In the genomic region with DNA sequence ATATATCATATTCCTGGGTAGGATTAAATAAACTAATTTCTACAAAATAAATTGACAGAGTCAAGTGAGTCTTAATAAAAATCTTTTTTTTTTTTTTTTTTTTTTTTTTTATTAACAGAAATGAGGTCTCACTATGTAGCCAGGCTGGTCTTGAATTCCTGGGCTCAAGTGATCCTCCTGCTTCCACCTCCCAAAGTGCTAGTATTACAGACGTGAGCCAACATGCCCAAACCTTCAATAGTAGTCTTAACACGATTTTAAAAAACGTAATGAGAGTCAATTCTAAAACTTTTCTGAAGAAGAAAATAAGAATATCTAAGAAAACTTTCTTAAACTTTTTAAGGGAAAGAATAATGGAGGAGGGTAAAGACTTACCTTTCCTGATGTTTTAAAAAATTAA, we compare ENCODE assay signal across 26 cellular contexts.
"Had no signal": no experiment of that assay in that cellular context is flagged by ENCODE, and none has a peak within 500 bp of the region (broad histone marks: within the 10 kb centered on the region; RNA-seq: fewer than 3 reads in every experiment).

No MANE protein-coding gene starts in this region.

- ATAC-seq: gastroesophageal sphincter; heart right ventricle; left ventricle myocardium superior; lower lobe of right lung; natural killer cell; psoas muscle; right cardiac atrium; stimulated activated effector memory CD8-positive, alpha-beta T cell treated with anti-CD3 and anti-CD28 coated beads, Interleukin-12 subunit alpha, Interleukin-12 subunit beta, amount 100 ng/mL, for 72 hours had no signal

- H3K4me1 ChIP-seq: thyroid gland had no signal

- H3K9me3 ChIP-seq: ovary, psoas muscle, sigmoid colon, thyroid gland, vagina had no signal

- H3K4me3 ChIP-seq: coronary artery, gastroesophageal sphincter, heart right ventricle, lower lobe of right lung, ovary, psoas muscle, sigmoid colon, stomach, thyroid gland, vagina had no signal

- H3K27ac ChIP-seq: coronary artery, gastroesophageal sphincter, heart right ventricle, lower lobe of right lung, ovary, psoas muscle, sigmoid colon, stomach, thyroid gland, vagina had no signal

- H3K36me3 ChIP-seq: gastroesophageal sphincter, heart right ventricle, lower lobe of right lung, ovary, sigmoid colon, stomach, thyroid gland, vagina had no signal

- DNase-seq: dermis blood vessel endothelial cell; effector memory CD4-positive, alpha-beta T cell; glutamatergic neuron; heart right ventricle; hippocampal formation; islet precursor cell; left ventricle myocardium superior; lower lobe of right lung; natural killer cell; occipital lobe; ovary; posterior cingulate gyrus; psoas muscle; right cardiac atrium; sigmoid colon; stimulated activated CD4-positive, alpha-beta T cell treated with anti-CD3 and anti-CD28 coated beads, Interleukin-2, amount 100 ng/mL, for 24 hours; stimulated activated CD4-positive, alpha-beta T cell treated with anti-CD3 and anti-CD28 coated beads, Interleukin-4, amount 100 ng/mL, for 24 hours; stimulated activated naive CD4-positive, alpha-beta T cell treated with Interleukin-2 at 50 U/mL for 16 hours; stomach; thyroid gland; trophoblast cell had no signal

- H3K27me3 ChIP-seq: gastroesophageal sphincter, heart right ventricle, sigmoid colon, stomach, thyroid gland, vagina had no signal

- FAIRE-seq: endothelial cell of umbilical vein had no signal
